26 cellular contexts compared by ENCODE assay signal in genomic region chr12:92821142-92821541, GRCh38.
"Had no signal": no experiment of that assay in that cellular context is flagged by ENCODE, and none has a peak within 500 bp of the region (broad histone marks: within the 10 kb centered on the region; RNA-seq: fewer than 3 reads in every experiment).

No MANE protein-coding gene starts in this region.

- H3K4me3 ChIP-seq: left lung, lower lobe of right lung, neural progenitor cell, psoas muscle, right atrium auricular region, right lobe of liver, skin epidermis, suprapubic skin, thoracic aorta, tibial nerve, uterus had no signal

- H3K9me3 ChIP-seq: left lung, lower lobe of right lung, neutrophil, psoas muscle, right atrium auricular region, right lobe of liver, suprapubic skin, thoracic aorta, tibial nerve, uterus had no signal

- FAIRE-seq: islet of Langerhans had no signal

- DNase-seq: hypothalamus; immature natural killer cell; kidney; left colon; left lung; lower lobe of right lung; mesendoderm; naive B cell; natural killer cell; nephron progenitor cell; occipital lobe; psoas muscle; right lobe of liver; stimulated activated CD4-positive, alpha-beta T cell treated with anti-CD3 and anti-CD28 coated beads, Interleukin-4, amount 100 ng/mL, for 24 hours; stimulated activated naive CD4-positive, alpha-beta T cell; uterus had no signal

- H3K27ac ChIP-seq: left lung, lower lobe of right lung, neural progenitor cell, neutrophil, parathyroid adenoma, psoas muscle, right atrium auricular region, right lobe of liver, skin epidermis, suprapubic skin, thoracic aorta, tibial nerve, uterus had no signal

- H3K4me1 ChIP-seq: left lung, lower lobe of right lung, neural progenitor cell, parathyroid adenoma, psoas muscle, right atrium auricular region, right lobe of liver, suprapubic skin, tibial nerve, uterus had no signal

- H3K36me3 ChIP-seq: neural progenitor cell, uterus had no signal

- ATAC-seq: left colon; left lung; lower lobe of right lung; natural killer cell; right lobe of liver; stimulated activated effector memory CD8-positive, alpha-beta T cell treated with anti-CD3 and anti-CD28 coated beads, Interleukin-12 subunit alpha, Interleukin-12 subunit beta, amount 100 ng/mL, for 72 hours had no signal

- H3K27me3 ChIP-seq: left lung, neural progenitor cell, neutrophil, right atrium auricular region, right lobe of liver, suprapubic skin, tibial nerve, uterus had no signal
